ENCODE assay signal across 8 cellular contexts in the genomic region with DNA sequence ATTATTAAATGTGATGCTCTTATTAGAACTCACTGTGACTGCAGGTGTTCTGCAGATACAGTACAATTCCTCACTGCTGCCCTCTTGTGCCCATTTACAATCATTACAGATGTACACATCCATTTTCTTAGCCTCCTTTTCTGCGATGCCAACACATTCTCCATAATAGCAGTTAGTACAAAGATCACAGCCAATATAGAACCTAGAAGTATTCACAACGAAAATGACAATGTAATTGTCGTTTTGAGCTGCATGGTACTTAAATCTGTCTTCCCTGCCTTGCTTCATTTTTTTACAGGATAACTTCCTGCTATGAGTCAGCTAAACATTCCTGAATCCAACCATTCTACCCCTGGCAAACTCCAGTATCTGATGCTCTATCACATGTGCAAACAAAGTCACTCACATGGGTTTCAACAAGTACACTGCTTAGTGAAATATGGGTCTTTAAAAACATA. TPM values are rescaled to one million over a fixed set of nuclear protein-coding genes. Genes with fewer than 3 reads are reported as not detected.
DNase-seq lines count a peak whose midpoint lies in the region; ATAC-seq, FAIRE-seq and TF ChIP-seq lines count a peak whose summit lies in the region.
"Not testable (repeated sequence)": the region's sequence is repeated elsewhere in the genome, so short reads cannot be mapped to it uniquely, and the experiment has no call there.

No MANE protein-coding gene starts in this region.

- H3K4me3 ChIP-seq in HepG2 (replicated peaks in 1 of 3; ENCODE audit: insufficient read depth in 1 of 3, low read depth in 2 of 3, low read length in 3 of 3) = peak overlapping the region in 1 of 3 experiments; percentile 13; a peak in 1 of 6 replicates

- in situ Hi-C loops in HepG2 (cut with HindIII; ENCODE audit: extremely low pct_ligation_motif_present, low pct_unique_long_range_greater_than_20kb) = not testable (repeated sequence)

- DNase-seq in AG09319 (ENCODE audit: extremely low read depth, low read depth) = not testable (repeated sequence)
- DNase-seq in NCI-H1694 (lab: John Stamatoyannopoulos, UW) (peak; percentile 98), SHP77 (lab: John Stamatoyannopoulos, UW) (peak; percentile 96 to 97), HepG2 (ENCODE audit: low spot score) (peak; percentile 88)
- peak; percentile 52 for DNase-seq in activated CD8-positive, alpha-beta memory T cell treated with anti-CD3 and anti-CD28 coated beads, Interleukin-2, amount 50 U/mL, for 48 hours
- peak; percentile 19 for DNase-seq in stimulated activated CD4-positive, alpha-beta T cell treated with anti-CD3 and anti-CD28 coated beads, Interleukin-12 subunit alpha, Interleukin-12 subunit beta, amount 100 ng/mL, for 4 hours

- intact Hi-C loops in HepG2 (cut with micrococcal nuclease; ENCODE audit: unreplicated experiment) = loop anchor here (5.0 kb wide), 1 partner anchor 284 kb away; no protein-coding TSS in a partner anchor

- H3K36me3 ChIP-seq in HepG2 (replicated peaks in 1 of 2; ENCODE audit: control insufficient read depth in 1 of 2, insufficient read depth in 2 of 2, low read length in 2 of 2) = not testable (repeated sequence)

- peak overlapping the region; percentile 52 for H3K4me2 ChIP-seq in HepG2 (ENCODE audit: low read depth, low read length)

- peak overlapping the region; percentile 31 for H3K27ac ChIP-seq in HepG2 (ENCODE audit: extremely low read length, insufficient read depth, low read length)

- H3K9me3 ChIP-seq in HepG2 (ENCODE audit: low read length) = not testable (repeated sequence)

- H4K20me1 ChIP-seq in HepG2 (ENCODE audit: insufficient read depth, low read length) = not testable (repeated sequence)

- not testable (repeated sequence) for H2AFZ ChIP-seq in HepG2 (ENCODE audit: low read length)

- FAIRE-seq in endometrium (lab: Jason Lieb, UNC) = peak; percentile 4
- FAIRE-seq in HepG2 (lab: Jason Lieb, UNC) = peak; percentile 86

- TF ChIP-seq CTCF in AG09319 (IDR thresholded peaks at IDR 0.05; ENCODE audit: low read depth, low read length) = peak; percentile 49
- peak; percentile 89 for TF ChIP-seq CTCF in HepG2 (CRISPR knock-in tag; IDR thresholded peaks at IDR 0.05)

- 4% methylated on average over 3 of the region's 3 CpGs for WGBS in HepG2 (ENCODE audit: low lambda C conversion rate)

- ATAC-seq in GM18861 (IDR thresholded peaks at IDR 0.05; ENCODE audit: unreplicated experiment) (peak; percentile 37), HepG2 (peak; percentile 82)

- H3K9ac ChIP-seq in HepG2 (ENCODE audit: insufficient read depth, low read depth, low read length) = not testable (repeated sequence)

- H3K27me3 ChIP-seq in HepG2 (ENCODE audit: control insufficient read depth in 1 of 2, insufficient read depth in 2 of 2, low read length in 2 of 2) = not testable (repeated sequence)

- H3K79me2 ChIP-seq in HepG2 (ENCODE audit: insufficient read depth, low read length) = not testable (repeated sequence)

- POLR2A ChIA-PET in HepG2 (lab: Yijun Ruan, JAX) = not testable (repeated sequence)

- peaks cover 14% of the 10 kb centered on the region for H3K4me1 ChIP-seq in HepG2 (ENCODE audit: insufficient read depth, low read length)

- peak; percentile 81 for TF ChIP-seq RAD21 in HepG2 (CRISPR knock-in tag; IDR thresholded peaks at IDR 0.05)

- TF ChIP-seq EP300 in HepG2 (IDR thresholded peaks at IDR 0.05; ENCODE audit: low read depth in 2 of 2, low read length in 2 of 2) = peak in 1 of 2 experiments; percentile 40; a peak in 1 of 4 replicates
- TF ChIP-seq EP300 in HepG2 (CRISPR knock-in tag; IDR thresholded peaks at IDR 0.05; ENCODE audit: borderline replicate concordance) = not testable (repeated sequence)

- not testable (repeated sequence) for BruUV-seq in HepG2 (replicated peaks; lab: Mats Ljungman, UMichigan)

- not testable (repeated sequence) for TF ChIP-seq POLR2A in HepG2 (IDR thresholded peaks at IDR 0.05; ENCODE audit: insufficient read depth in 1 of 2, low read depth in 2 of 2, low read length in 2 of 2)

- CTCF ChIA-PET in HepG2 (lab: Yijun Ruan, JAX; ENCODE audit: low intra/inter-chr PET ratio, low total read pairs) = interaction anchor here (1.2 to 1.3 kb wide), 2 partner anchors 18 to 33 kb away, joined by 3 read pairs; no protein-coding TSS in a partner anchor

TF ChIP-seq in HepG2, 621 proteins besides CTCF, POLR2A, EP300 and RAD21 (continues in another document):
- 0 out of 2 replicates have a peak, but pooled peaks have one; percentile 45 for TF ChIP-seq ZNF331 (CRISPR knock-in tag; IDR thresholded peaks at IDR 0.05)
- TF ChIP-seq LCORL (IDR thresholded peaks at IDR 0.05) = peak; percentile 26
- TF ChIP-seq LCORL (CRISPR knock-in tag; IDR thresholded peaks at IDR 0.05) = peak; percentile 35; the same call in 1 of the 2 replicates
- TF ChIP-seq, protein P1, sequence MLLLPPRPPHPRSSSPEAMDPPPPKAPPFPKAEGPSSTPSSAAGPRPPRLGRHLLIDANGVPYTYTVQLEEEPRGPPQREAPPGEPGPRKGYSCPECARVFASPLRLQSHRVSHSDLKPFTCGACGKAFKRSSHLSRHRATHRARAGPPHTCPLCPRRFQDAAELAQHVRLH (CRISPR knock-in tag; IDR thresholded peaks at IDR 0.05; ENCODE audit: borderline replicate concordance, low read depth) = peak; percentile 33; the same call in 1 of the 2 replicates
- TF ChIP-seq SKI (IDR thresholded peaks at IDR 0.05; ENCODE audit: partially characterized antibody) = peak; percentile 21
- peak; percentile 54 for TF ChIP-seq SMAD3 (CRISPR knock-in tag; IDR thresholded peaks at IDR 0.05)
- not testable (repeated sequence) for TF ChIP-seq SOX6, NR2F6 (IDR thresholded peaks at IDR 0.05)
- TF ChIP-seq SOX6 (CRISPR knock-in tag; IDR thresholded peaks at IDR 0.05) = 0 out of 2 replicates have a peak, but pooled peaks have one; percentile 44
- peak; percentile 99 for TF ChIP-seq ELF3 (CRISPR knock-in tag; IDR thresholded peaks at IDR 0.05)
- 0 out of 2 replicates have a peak, but pooled peaks have one; percentile 25 for TF ChIP-seq ZNF44 (CRISPR knock-in tag; IDR thresholded peaks at IDR 0.05)
- 0 out of 2 replicates have a peak, but pooled peaks have one; percentile 21 for TF ChIP-seq BCL6 (CRISPR knock-in tag; IDR thresholded peaks at IDR 0.05)
- peak; percentile 57 for TF ChIP-seq SMC3 (IDR thresholded peaks at IDR 0.05; ENCODE audit: low read length)
- peak; percentile 49 for TF ChIP-seq NR2F6 (CRISPR knock-in tag; IDR thresholded peaks at IDR 0.05)
- peak; percentile 35 for TF ChIP-seq ASH2L (IDR thresholded peaks at IDR 0.05; ENCODE audit: insufficient read length, low read depth, low read length)
- 0 out of 2 replicates have a peak, but pooled peaks have one; percentile 22 for TF ChIP-seq ZNF24 (IDR thresholded peaks at IDR 0.05)
- TF ChIP-seq, protein P2, sequence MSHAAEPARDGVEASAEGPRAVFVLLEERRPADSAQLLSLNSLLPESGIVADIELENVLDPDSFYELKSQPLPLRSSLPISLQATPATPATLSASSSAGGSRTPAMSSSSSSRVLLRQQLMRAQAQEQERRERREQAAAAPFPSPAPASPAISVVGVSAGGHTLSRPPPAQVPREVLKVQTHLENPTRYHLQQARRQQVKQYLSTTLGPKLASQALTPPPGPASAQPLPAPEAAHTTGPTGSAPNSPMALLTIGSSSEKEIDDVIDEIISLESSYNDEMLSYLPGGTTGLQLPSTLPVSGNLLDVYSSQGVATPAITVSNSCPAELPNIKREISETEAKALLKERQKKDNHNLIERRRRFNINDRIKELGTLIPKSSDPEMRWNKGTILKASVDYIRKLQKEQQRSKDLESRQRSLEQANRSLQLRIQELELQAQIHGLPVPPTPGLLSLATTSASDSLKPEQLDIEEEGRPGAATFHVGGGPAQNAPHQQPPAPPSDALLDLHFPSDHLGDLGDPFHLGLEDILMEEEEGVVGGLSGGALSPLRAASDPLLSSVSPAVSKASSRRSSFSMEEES (CRISPR knock-in tag; IDR thresholded peaks at IDR 0.05) = peak; percentile 31; the same call in 1 of the 2 replicates

RNA-seq across cellular contexts. Expression of a gene that starts 8.1 kb away (rescaled TPM):
- total RNA-seq in HepG2 (2016; rRNA removed; fragmentation: Illumina TruSeq; extraction: Trizol) = 0.67 and 0.97 TPM in 2 replicates
- total RNA-seq in HepG2 (2016; cell fraction: cytosol; rRNA removed; fragmentation: Illumina TruSeq; extraction: Trizol; ENCODE audit: low read depth) = 0.91 and 1.2 TPM in 2 replicates
- total RNA-seq in HepG2 (2016; cell fraction: insoluble cytoplasmic fraction; rRNA removed; fragmentation: Illumina TruSeq; extraction: Trizol) = 0.65 and 0.69 TPM in 2 replicates
- 0.76 and 0.83 TPM in 2 replicates for total RNA-seq in HepG2 (2016; cell fraction: membrane; rRNA removed; fragmentation: Illumina TruSeq; extraction: Trizol)
- total RNA-seq in HepG2 (2016; cell fraction: nucleus; rRNA removed; fragmentation: Illumina TruSeq; extraction: Trizol) = 1.5 and 1.6 TPM in 2 replicates
- 1.0 and 1.3 TPM in 2 replicates for polyA plus RNA-seq in HepG2 (2011; rRNA removed)
- 0.28 and 0.36 TPM in 2 replicates for polyA plus RNA-seq in HepG2 (2011; cell fraction: cytosol; rRNA removed)
- polyA plus RNA-seq in HepG2 (2011; cell fraction: nucleus; rRNA removed) = 1.1 and 1.2 TPM in 2 replicates
- polyA plus RNA-seq in HepG2 (2012) = 1.5 and 1.7 TPM in 2 replicates
- polyA plus RNA-seq in HepG2 (2016; cell fraction: cytosol; fragmentation: Illumina TruSeq; extraction: Trizol; ENCODE audit: low read depth) = 0.19 and 0.36 TPM in 2 replicates
- polyA plus RNA-seq in HepG2 (2016; cell fraction: insoluble cytoplasmic fraction; fragmentation: Illumina TruSeq; extraction: Trizol; ENCODE audit: low read depth) = 0.74 and 0.97 TPM in 2 replicates
- 0.45 and 0.54 TPM in 2 replicates for polyA plus RNA-seq in HepG2 (2016; cell fraction: membrane; fragmentation: Illumina TruSeq; extraction: Trizol; ENCODE audit: low read depth)
- 1.3 and 1.9 TPM in 2 replicates for polyA plus RNA-seq in HepG2 (2016; cell fraction: nucleus; fragmentation: Illumina TruSeq; extraction: Trizol; ENCODE audit: insufficient read depth, low read depth)
- polyA minus RNA-seq in HepG2 (2011; rRNA and poly(A)+ RNA removed; ENCODE audit: low replicate concordance) = 2.1 and 7.4 TPM in 2 replicates
- 0.20 and 0.79 TPM in 2 replicates for polyA minus RNA-seq in HepG2 (2011; cell fraction: cytosol; rRNA and poly(A)+ RNA removed)
- polyA minus RNA-seq in HepG2 (2011; cell fraction: nucleus; rRNA and poly(A)+ RNA removed) = 2.6 and 4.1 TPM in 2 replicates
